9 cellular contexts compared by ENCODE assay signal in the genomic region with DNA sequence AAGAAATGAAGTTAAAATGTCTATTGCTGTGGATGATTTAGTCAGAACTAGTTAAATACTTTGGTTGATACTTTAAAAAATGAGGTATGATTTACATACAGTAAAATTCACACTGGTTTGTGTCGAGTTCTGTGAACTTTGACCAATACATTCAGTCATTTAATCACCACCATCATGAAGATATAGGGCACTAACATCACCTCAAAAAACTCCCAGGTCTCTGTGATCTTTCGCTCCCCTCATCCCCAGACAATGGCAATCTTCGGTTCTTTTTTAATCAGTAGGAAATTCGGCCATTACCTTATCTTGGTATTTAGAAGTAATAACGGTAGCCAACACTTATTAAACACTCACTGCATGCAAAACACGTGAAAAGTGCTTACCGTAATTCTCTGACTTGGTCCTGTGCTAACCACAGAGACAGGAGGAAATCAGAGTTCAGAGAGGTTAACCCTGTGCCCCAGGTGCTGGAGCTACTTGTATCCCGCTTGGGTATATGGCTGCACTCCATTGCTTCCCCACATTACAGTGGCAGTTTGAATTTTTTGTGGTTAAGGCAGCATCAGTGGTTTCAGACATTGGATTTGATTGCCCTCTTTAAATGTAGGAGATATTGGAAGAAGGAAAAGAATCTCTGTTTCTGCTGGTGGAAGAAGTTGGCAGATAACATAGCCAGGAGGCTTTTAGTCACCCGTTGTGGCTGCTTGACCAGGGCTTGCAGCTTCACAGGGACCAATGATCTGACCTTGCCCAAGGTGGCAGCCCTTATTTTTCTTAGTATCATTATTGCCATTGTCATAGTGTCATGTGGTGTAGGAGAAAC. TPM values are rescaled to one million over a fixed set of nuclear protein-coding genes. Genes with fewer than 3 reads are reported as not detected.
DNase-seq lines count a peak whose midpoint lies in the region; ATAC-seq, FAIRE-seq and TF ChIP-seq lines count a peak whose summit lies in the region.
"Had no signal": no experiment of that assay in that cellular context is flagged by ENCODE, and none has a peak within 500 bp of the region (broad histone marks: within the 10 kb centered on the region; RNA-seq: fewer than 3 reads in every experiment).

No MANE protein-coding gene starts in this region.

- H4K20me1 ChIP-seq in OCI-LY7 (ENCODE audit: insufficient read depth, low read length), result peaks cover 16% of the 10 kb centered on the region; the same call in 1 of the 2 replicates

- intact Hi-C loops in OCI-LY7 (cut with micrococcal nuclease; ENCODE audit: unreplicated experiment), result loop anchor here (1.0 kb wide), 2 partner anchors 23 to 143 kb away; no protein-coding TSS in a partner anchor

- H3K4me2 ChIP-seq in OCI-LY7 (ENCODE audit: low read length), result peak overlapping the region; percentile 86

- H3K4me1 ChIP-seq in HEK293 (ENCODE audit: control insufficient read depth, insufficient read depth, low read length), result peaks cover 42% of the 10 kb centered on the region
- peaks cover 70% of the 10 kb centered on the region for H3K4me1 ChIP-seq in OCI-LY7 (ENCODE audit: insufficient read depth, low read length, poor library complexity, severe bottlenecking)
- H3K4me1 ChIP-seq in muscle layer of duodenum (ENCODE audit: control insufficient read depth in 1 of 2, insufficient read depth in 2 of 2, low read length in 2 of 2), result peaks cover under 1 to 12% of the 10 kb centered on the region in 2 donors

- TF ChIP-seq CTCF in HEK293 (tag by site-specific recombination; IDR thresholded peaks at IDR 0.05), result no peak
- no peak for TF ChIP-seq CTCF in OCI-LY7 (conservative IDR thresholded peaks at IDR 0.05; ENCODE audit: low read length)

- no peaks in the 10 kb centered on the region for H3K36me3 ChIP-seq in HEK293 (ENCODE audit: control insufficient read depth in 2 of 2, insufficient read depth in 1 of 2, low read length in 2 of 2)
- H3K36me3 ChIP-seq in OCI-LY7 (ENCODE audit: insufficient read depth, low read length), result peaks cover 6% of the 10 kb centered on the region; the same call in 1 of the 2 replicates
- no peaks in the 10 kb centered on the region for H3K36me3 ChIP-seq in muscle layer of duodenum (ENCODE audit: control insufficient read depth in 1 of 2, insufficient read depth in 2 of 2, low read length in 2 of 2)

- H3K27ac ChIP-seq in HEK293 (ENCODE audit: extremely low read depth, low read depth, low read length), result no peak overlapping the region
- peak overlapping the region; percentile 66 for H3K27ac ChIP-seq in OCI-LY7 (ENCODE audit: low read depth, low read length, poor library complexity, severe bottlenecking)
- H3K27ac ChIP-seq in muscle layer of duodenum (ENCODE audit: low read length), result peak overlapping the region; percentile 25

- POLR2A ChIA-PET in HEK293 (lab: Yijun Ruan, JAX) (no interaction called here), OCI-LY7 (lab: Charles Lee) (interaction anchor here (0.8 to 7.5 kb wide), 14 partner anchors 9 to 448 kb away, joined by 3 to 96 read pairs (median 4); no protein-coding TSS in a partner anchor)

- peaks cover 88% of the 10 kb centered on the region for H3K79me2 ChIP-seq in OCI-LY7 (ENCODE audit: insufficient read depth, low read depth, low read length)

- no peaks in the 10 kb centered on the region for H3K9me3 ChIP-seq in HEK293 (ENCODE audit: control insufficient read depth, insufficient read depth, low read depth, low read length)
- no peaks in the 10 kb centered on the region for H3K9me3 ChIP-seq in OCI-LY7 (ENCODE audit: low read length)
- no peaks in the 10 kb centered on the region for H3K9me3 ChIP-seq in muscle layer of duodenum (ENCODE audit: control insufficient read depth in 1 of 2, low read length in 2 of 2)

- BruUV-seq in OCI-LY7 (replicated peaks; lab: Mats Ljungman, UMichigan), result no TSS peak

- H3K27me3 ChIP-seq in muscle layer of duodenum (ENCODE audit: low read depth, low read length), result no peaks in the 10 kb centered on the region

- peak; percentile 80 for DNase-seq in OCI-LY7 (ENCODE audit: low spot score)
- no peak for DNase-seq in MV-4-11 (lab: John Stamatoyannopoulos, UW)
- DNase-seq in NCI-H345 treated with DMSO at 0.1 percent for 48 hours (lab: John Stamatoyannopoulos, UW; ENCODE audit: unreplicated experiment), result no peak
- DNase-seq in HuH-7.5 (ENCODE audit: low spot score), result no peak
- DNase-seq in frontal cortex (ENCODE audit: low spot score in 2 of 2), result no peak

- CTCF ChIA-PET in HEK293 (lab: Yijun Ruan, JAX) (interaction anchor here (1.3 to 1.8 kb wide), 3 partner anchors 18 to 286 kb away, joined by 4 to 6 read pairs (median 6); no protein-coding TSS in a partner anchor), OCI-LY7 (lab: Charles Lee; ENCODE audit: unreplicated experiment) (interaction anchor here (1.3 kb wide), 1 partner anchor 151 kb away, joined by 5 read pairs; no protein-coding TSS in a partner anchor)

- no peaks in the 10 kb centered on the region for H3K9me2 ChIP-seq in OCI-LY7 (ENCODE audit: insufficient read depth, low read length)

- ATAC-seq in GM18858 (IDR thresholded peaks at IDR 0.05; ENCODE audit: unreplicated experiment), result peak; percentile 46

- H3K4me3 ChIP-seq in HEK293 (ENCODE audit: low read depth, low read length) (no peak overlapping the region), OCI-LY7 (ENCODE audit: low read depth, low read length, poor library complexity, severe bottlenecking) (peak overlapping the region; percentile 76), muscle layer of duodenum (ENCODE audit: low read depth in 1 of 2, low read length in 2 of 2) (peak overlapping the region in 1 of 2 donors; percentile 89)

- peak overlapping the region; percentile 28; the same call in 1 of the 2 replicates for H2AFZ ChIP-seq in OCI-LY7 (ENCODE audit: low read length)

- FAIRE-seq in frontal cortex (lab: Jason Lieb, UNC), result no peak

TF ChIP-seq in HEK293, 187 proteins besides CTCF, POLR2A, EP300 and RAD21 (continues in another document):
- TF ChIP-seq YY2 (tag by site-specific recombination; IDR thresholded peaks at IDR 0.05) (no peak), ZNF549 (tag by site-specific recombination; IDR thresholded peaks at IDR 0.05) (no peak), ZSCAN16 (tag by site-specific recombination; IDR thresholded peaks at IDR 0.05) (no peak), ZNF670 (tag by site-specific recombination; IDR thresholded peaks at IDR 0.05; ENCODE audit: low read depth) (no peak), ZNF341 (tag by site-specific recombination; IDR thresholded peaks at IDR 0.05; ENCODE audit: low read depth) (no peak), ZNF488 (tag by site-specific recombination; IDR thresholded peaks at IDR 0.05) (no peak), REST (tag by site-specific recombination; IDR thresholded peaks at IDR 0.05) (no peak), ZBTB48 (tag by site-specific recombination; IDR thresholded peaks at IDR 0.05) (no peak), REPIN1 (tag by site-specific recombination; IDR thresholded peaks at IDR 0.05; ENCODE audit: low read depth) (no peak), MZF1 (tag by site-specific recombination; IDR thresholded peaks at IDR 0.05; ENCODE audit: borderline replicate concordance) (peak; percentile 69; the same call in 1 of the 2 replicates), ZFHX2 (tag by site-specific recombination; conservative IDR thresholded peaks at IDR 0.05) (no peak)
- TF ChIP-seq, protein P1, sequence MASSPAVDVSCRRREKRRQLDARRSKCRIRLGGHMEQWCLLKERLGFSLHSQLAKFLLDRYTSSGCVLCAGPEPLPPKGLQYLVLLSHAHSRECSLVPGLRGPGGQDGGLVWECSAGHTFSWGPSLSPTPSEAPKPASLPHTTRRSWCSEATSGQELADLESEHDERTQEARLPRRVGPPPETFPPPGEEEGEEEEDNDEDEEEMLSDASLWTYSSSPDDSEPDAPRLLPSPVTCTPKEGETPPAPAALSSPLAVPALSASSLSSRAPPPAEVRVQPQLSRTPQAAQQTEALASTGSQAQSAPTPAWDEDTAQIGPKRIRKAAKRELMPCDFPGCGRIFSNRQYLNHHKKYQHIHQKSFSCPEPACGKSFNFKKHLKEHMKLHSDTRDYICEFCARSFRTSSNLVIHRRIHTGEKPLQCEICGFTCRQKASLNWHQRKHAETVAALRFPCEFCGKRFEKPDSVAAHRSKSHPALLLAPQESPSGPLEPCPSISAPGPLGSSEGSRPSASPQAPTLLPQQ (tag by site-specific recombination; IDR thresholded peaks at IDR 0.05), result no peak

RNA-seq across cellular contexts. Expression of gene PLCL2, which starts 4.2 kb away (rescaled TPM):
- total RNA-seq in OCI-LY7 (2014; rRNA removed; shearing (Covaris generic)), result 41.6 and 42.8 TPM in 2 replicates
- total RNA-seq in OCI-LY7 (2022), result 34.1 and 41.1 TPM in 2 replicates
- total RNA-seq in frontal cortex, result 122 TPM
- total RNA-seq: LHCN-M2 had no signal
